In the genomic region with DNA sequence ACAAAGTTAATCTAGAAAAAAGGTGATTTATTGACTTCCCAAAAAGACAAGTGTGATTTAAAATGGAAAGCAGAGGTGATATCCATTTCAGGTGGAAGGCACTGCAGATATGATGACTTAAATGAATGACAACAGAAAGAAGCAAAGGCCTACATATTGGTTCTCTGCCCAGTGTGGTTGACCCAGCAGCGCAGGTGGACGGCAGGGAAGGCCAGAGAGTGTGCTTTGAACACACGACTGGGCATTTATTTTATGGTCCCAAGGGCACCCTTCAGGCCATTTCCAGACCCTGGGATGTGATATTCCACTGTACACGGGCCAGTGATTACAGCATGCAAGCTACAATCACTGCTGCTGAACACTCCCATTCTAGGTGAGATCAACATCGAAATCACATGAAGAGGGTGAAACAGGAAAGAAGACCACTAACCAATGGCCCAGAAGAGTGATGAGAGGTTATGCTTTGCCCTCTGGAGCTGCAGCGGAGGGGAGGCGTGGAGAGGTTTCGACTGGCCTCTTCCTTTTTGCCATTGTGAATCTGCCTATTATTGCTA, we compare ENCODE assay signal across 12 cellular contexts. TPM values are rescaled to one million over a fixed set of nuclear protein-coding genes. Genes with fewer than 3 reads are reported as not detected.
A peak's percentile ranks its signal among the peaks of the same experiment; 100 is the strongest.
DNase-seq lines count a peak whose midpoint lies in the region; ATAC-seq lines count a peak whose summit lies in the region.
"Had no signal": no experiment of that assay in that cellular context is flagged by ENCODE, and none has a peak within 500 bp of the region (broad histone marks: within the 10 kb centered on the region; RNA-seq: fewer than 3 reads in every experiment).

No MANE protein-coding gene starts in this region.

- H3K4me1 Mint-ChIP-seq in activated T-helper 17 cell treated with anti-CD3 and anti-CD28 coated beads, Interleukin-2, amount 50 U/mL, for 72 hours, result peaks cover 10% of the 10 kb centered on the region

- H3K27ac Mint-ChIP-seq in activated T-helper 17 cell treated with anti-CD3 and anti-CD28 coated beads, Interleukin-2, amount 50 U/mL, for 72 hours, result peak overlapping the region; percentile 21

- H3K9me3 Mint-ChIP-seq in activated T-helper 17 cell treated with anti-CD3 and anti-CD28 coated beads, Interleukin-2, amount 50 U/mL, for 72 hours, result no peaks in the 10 kb centered on the region

- H3K36me3 Mint-ChIP-seq in activated T-helper 17 cell treated with anti-CD3 and anti-CD28 coated beads, Interleukin-2, amount 50 U/mL, for 72 hours (ENCODE audit: low read depth), result peaks cover 66% of the 10 kb centered on the region

- H3K27me3 Mint-ChIP-seq in activated T-helper 17 cell treated with anti-CD3 and anti-CD28 coated beads, Interleukin-2, amount 50 U/mL, for 72 hours, result no peaks in the 10 kb centered on the region

- in situ Hi-C loops in Caki2 (cut with HindIII; ENCODE audit: low pct_unique_long_range_greater_than_20kb, low sequenced_read_pairs), result no loop called here

- peak overlapping the region; percentile 22 for H3K4me3 Mint-ChIP-seq in activated T-helper 17 cell treated with anti-CD3 and anti-CD28 coated beads, Interleukin-2, amount 50 U/mL, for 72 hours

- DNase-seq in Caki2 (ENCODE audit: low read depth), result peak; percentile 46
- no peak for DNase-seq in GM19240 (ENCODE audit: insufficient read length, low spot score)
- DNase-seq in RKO (ENCODE audit: low spot score), result no peak
- DNase-seq in T1000 (lab: John Stamatoyannopoulos, UW), result no peak
- DNase-seq: activated effector memory CD4-positive, alpha-beta T cell treated with anti-CD3 and anti-CD28 coated beads, Interleukin-2, amount 50 U/mL, for 16 hours; mesendoderm; NCI-H2081 treated with DMSO at 0.1 percent for 48 hours; stomach had no signal

- peak; percentile 19 for ATAC-seq in GM19397 (IDR thresholded peaks at IDR 0.05; ENCODE audit: unreplicated experiment)
- peak; percentile 23 for ATAC-seq in HG02852 (IDR thresholded peaks at IDR 0.05; ENCODE audit: unreplicated experiment)
- ATAC-seq in activated T-helper 17 cell treated with anti-CD3 and anti-CD28 coated beads, Interleukin-2, amount 50 U/mL, for 72 hours (replicated peaks), result no peak
- ATAC-seq in HG03378 (IDR thresholded peaks at IDR 0.05; ENCODE audit: unreplicated experiment), result no peak

RNA-seq across cellular contexts. Expression of a gene that starts 33.8 kb away (rescaled TPM):
- 4.4 and 12.2 TPM in 2 replicates for total RNA-seq in Caki2 (2014; rRNA removed; shearing (Covaris generic); ENCODE audit: low replicate concordance)
- total RNA-seq in activated T-helper 17 cell treated with anti-CD3 and anti-CD28 coated beads, Interleukin-2, amount 50 U/mL, for 72 hours, result 10 to 100 TPM; 21.3 to 25.9 TPM

Comparison
In these comparisons a context has a peak if more than half of its experiments do, and no peak if none do; other contexts are left out.
1. ATAC-seq: peak in GM19397 (single experiment) and HG02852 (single experiment); none in activated T-helper 17 cell treated with anti-CD3 and anti-CD28 coated beads, Interleukin-2, amount 50 U/mL, for 72 hours (single experiment) and HG03378 (single experiment).